In genomic region chr1:20661235-20662109, GRCh38 we compare ENCODE assay signal across 8 cellular contexts. TPM values are rescaled to one million over a fixed set of nuclear protein-coding genes. Genes with fewer than 3 reads are reported as not detected.
DNase-seq lines count a peak whose midpoint lies in the region; ATAC-seq and TF ChIP-seq lines count a peak whose summit lies in the region.

DDOST (minus strand) TSS chr1:20661369; CDS start chr1:20661350, 19 bp downstream.

- H3K79me2 ChIP-seq in GM23248 (ENCODE audit: insufficient read depth), result peaks cover 48% of the 10 kb centered on the region
- H3K79me2 ChIP-seq in fibroblast of lung (ENCODE audit: control insufficient read depth, insufficient read depth, low read length), result peaks cover 31% of the 10 kb centered on the region

- peak within 1 kb of the TSS; percentile 85 for H2AFZ ChIP-seq in GM23248
- peak within 1 kb of the TSS; percentile 78 for H2AFZ ChIP-seq in fibroblast of lung (ENCODE audit: low read length)

- H3K9me3 ChIP-seq in GM23248 (ENCODE audit: low read depth), result no peaks in the 10 kb centered on the region
- no peaks in the 10 kb centered on the region for H3K9me3 ChIP-seq in fibroblast of lung (ENCODE audit: control insufficient read depth, insufficient read depth, low read depth, low read length)

- no peaks in the 10 kb centered on the region for H3F3A ChIP-seq in GM23248 (ENCODE audit: insufficient read depth)

- H3K27ac Mint-ChIP-seq in activated T-helper 17 cell treated with anti-CD3 and anti-CD28 coated beads, Interleukin-2, amount 50 U/mL, for 72 hours, result peak within 1 kb of the TSS; percentile 91
- H3K27ac Mint-ChIP-seq in naive thymus-derived CD8-positive, alpha-beta T cell, result peak within 1 kb of the TSS; percentile 97 to 99 (median 99)

- no peaks in the 10 kb centered on the region for H3K36me3 ChIP-seq in GM23248 (ENCODE audit: low read depth)
- H3K36me3 ChIP-seq in fibroblast of lung (ENCODE audit: control insufficient read depth, insufficient read depth, low read length), result peaks cover 15% of the 10 kb centered on the region

- in situ Hi-C loops in GM23248 (cut with MboI), result no loop called here

- no peaks in the 10 kb centered on the region for H3K9me2 ChIP-seq in GM23248 (ENCODE audit: insufficient read depth)

- H3K36me3 Mint-ChIP-seq in activated T-helper 17 cell treated with anti-CD3 and anti-CD28 coated beads, Interleukin-2, amount 50 U/mL, for 72 hours (ENCODE audit: low read depth), result peaks cover 49% of the 10 kb centered on the region
- H3K36me3 Mint-ChIP-seq in naive thymus-derived CD8-positive, alpha-beta T cell, result peaks cover 2 to 33% (median 4%) of the 10 kb centered on the region in 3 donors

- peaks cover 26% of the 10 kb centered on the region for H3K4me1 Mint-ChIP-seq in activated T-helper 17 cell treated with anti-CD3 and anti-CD28 coated beads, Interleukin-2, amount 50 U/mL, for 72 hours
- peaks cover 33 to 54% (median 53%) of the 10 kb centered on the region in 4 donors for H3K4me1 Mint-ChIP-seq in naive thymus-derived CD8-positive, alpha-beta T cell

- peak; percentile 28 to 58 for TF ChIP-seq CTCF in fibroblast of lung (conservative IDR thresholded peaks at IDR 0.05 in 1 of 2, IDR thresholded peaks at IDR 0.05 in 1 of 2; ENCODE audit: low read depth in 1 of 2, low read length in 2 of 2)

- ATAC-seq in activated T-helper 17 cell treated with anti-CD3 and anti-CD28 coated beads, Interleukin-2, amount 50 U/mL, for 72 hours (replicated peaks), result peak; percentile 98
- ATAC-seq in naive thymus-derived CD8-positive, alpha-beta T cell, result peak; percentile 96

- H4K20me1 ChIP-seq in GM23248 (ENCODE audit: insufficient read depth) (no peaks in the 10 kb centered on the region), fibroblast of lung (ENCODE audit: control insufficient read depth, extremely low read depth, insufficient read depth, low read length) (no peaks in the 10 kb centered on the region)

- peak; percentile 99 for DNase-seq in Daoy (ENCODE audit: low read depth)
- DNase-seq in GM23248, result peak; percentile 99
- peak; percentile 96 for DNase-seq in LHCN-M2 (ENCODE audit: low read depth)
- peak; percentile 100 for DNase-seq in RPMI8226
- DNase-seq in fibroblast of lung (ENCODE audit: low read depth in 2 of 2), result peak; percentile 97 to 98
- DNase-seq in naive thymus-derived CD8-positive, alpha-beta T cell, result peak; percentile 85 to 97 (median 94)
- DNase-seq in stimulated activated naive CD4-positive, alpha-beta T cell treated with Interleukin-2 at 50 U/mL for 16 hours (lab: John Stamatoyannopoulos, UW), result peak; percentile 96

- H3K27ac ChIP-seq in GM23248 (0 out of 2 replicates have a peak within 1 kb of the TSS, but pooled peaks have one; percentile 12), fibroblast of lung (ENCODE audit: insufficient read depth, low read length) (peak within 1 kb of the TSS; percentile 77)

- H3K4me2 ChIP-seq in GM23248 (ENCODE audit: unreplicated experiment) (peak within 1 kb of the TSS; percentile 81), fibroblast of lung (ENCODE audit: extremely low read depth, insufficient read depth, low read length) (peak within 1 kb of the TSS; percentile 95)

- no peaks in the 10 kb centered on the region for H3K9me3 Mint-ChIP-seq in activated T-helper 17 cell treated with anti-CD3 and anti-CD28 coated beads, Interleukin-2, amount 50 U/mL, for 72 hours
- no peaks in the 10 kb centered on the region for H3K9me3 Mint-ChIP-seq in naive thymus-derived CD8-positive, alpha-beta T cell

- H3K9ac ChIP-seq in GM23248, result peak within 1 kb of the TSS; percentile 86
- H3K9ac ChIP-seq in fibroblast of lung (ENCODE audit: insufficient read depth, low read length), result peak within 1 kb of the TSS; percentile 80

- H3K4me3 Mint-ChIP-seq in activated T-helper 17 cell treated with anti-CD3 and anti-CD28 coated beads, Interleukin-2, amount 50 U/mL, for 72 hours, result peak within 1 kb of the TSS; percentile 94
- H3K4me3 Mint-ChIP-seq in naive thymus-derived CD8-positive, alpha-beta T cell, result peak within 1 kb of the TSS; percentile 97 to 100 (median 99)

- no peaks in the 10 kb centered on the region for H3K27me3 ChIP-seq in GM23248 (replicated peaks; ENCODE audit: insufficient read depth)
- no peaks in the 10 kb centered on the region for H3K27me3 ChIP-seq in fibroblast of lung (ENCODE audit: control insufficient read depth, insufficient read depth, low read length)

- H3K4me1 ChIP-seq in GM23248 (ENCODE audit: insufficient read depth) (peaks cover 10% of the 10 kb centered on the region), fibroblast of lung (ENCODE audit: control insufficient read depth, extremely low read depth, insufficient read depth, low read length) (no peaks in the 10 kb centered on the region)

- WGBS in GM23248 (ENCODE audit: low coverage in 1 of 2, low lambda C conversion rate in 2 of 2, missing lambda C conversion rate in 2 of 2), 2 experiments, result 2 to 3% methylated on average over 32 to 54 of the region's 55 CpGs

- peak within 1 kb of the TSS; percentile 79 for H3K4me3 ChIP-seq in GM23248
- H3K4me3 ChIP-seq in fibroblast of lung (replicated peaks in 1 of 4; ENCODE audit: control extremely low read depth in 1 of 4, insufficient read depth in 1 of 4, low read depth in 3 of 4, low read length in 4 of 4), result peak within 1 kb of the TSS; percentile 48 to 92 (median 77)

- no peaks in the 10 kb centered on the region for H3K27me3 Mint-ChIP-seq in activated T-helper 17 cell treated with anti-CD3 and anti-CD28 coated beads, Interleukin-2, amount 50 U/mL, for 72 hours
- H3K27me3 Mint-ChIP-seq in naive thymus-derived CD8-positive, alpha-beta T cell, result no peaks in the 10 kb centered on the region

- POLR2A ChIA-PET in naive thymus-derived CD8-positive, alpha-beta T cell (lab: Charles Lee), result interaction anchor here (0.6 to 4.0 kb wide), 8 partner anchors 11 to 153 kb away, joined by 3 to 49 read pairs (median 7); partner anchors contain the start of genes HP1BP3, KIF17, MUL1 and PINK1

RNA-seq across cellular contexts. Expression of gene DDOST, which starts in this region (rescaled TPM):
- total RNA-seq in Daoy (2014; rRNA removed; shearing (Covaris generic)), result 239 and 311 TPM in 2 replicates
- total RNA-seq in GM23248 (2014; rRNA removed; shearing (Covaris generic)), result 354 and 356 TPM in 2 replicates
- polyA plus RNA-seq in GM23248 (2016; fragmentation: Nextera tagmentation; extraction: Ambion mirVana) (348 and 359 TPM in 2 replicates), fibroblast of lung (372 and 396 TPM in 2 replicates)
- total RNA-seq in LHCN-M2 (2014; rRNA removed) (254 and 285 TPM in 2 replicates), fibroblast of lung (263 and 319 TPM in 2 replicates)
- 204 TPM for polyA plus RNA-seq in LHCN-M2 (2012)
- total RNA-seq in activated T-helper 17 cell treated with anti-CD3 and anti-CD28 coated beads, Interleukin-2, amount 50 U/mL, for 72 hours, result 100 to 1,000 TPM; 132 to 224 TPM
- 274 and 289 TPM in 2 replicates for polyA plus RNA-seq in fibroblast of lung (2012)
- polyA minus RNA-seq in fibroblast of lung (ENCODE audit: low replicate concordance), result 194 and 208 TPM in 2 replicates
- total RNA-seq in naive thymus-derived CD8-positive, alpha-beta T cell, result 100 to 1,000 TPM; 115 to 118 TPM
- 100 to 1,000 TPM; 209 to 255 (median 225) TPM for polyA plus RNA-seq in naive thymus-derived CD8-positive, alpha-beta T cell

Comparison
In these comparisons a context has a peak if more than half of its experiments do, and no peak if none do; other contexts are left out.
1. Peak in every context shown above with its lines: DNase-seq, ATAC-seq, H3K4me3 ChIP-seq and H3K27ac ChIP-seq.